In the genomic region with DNA sequence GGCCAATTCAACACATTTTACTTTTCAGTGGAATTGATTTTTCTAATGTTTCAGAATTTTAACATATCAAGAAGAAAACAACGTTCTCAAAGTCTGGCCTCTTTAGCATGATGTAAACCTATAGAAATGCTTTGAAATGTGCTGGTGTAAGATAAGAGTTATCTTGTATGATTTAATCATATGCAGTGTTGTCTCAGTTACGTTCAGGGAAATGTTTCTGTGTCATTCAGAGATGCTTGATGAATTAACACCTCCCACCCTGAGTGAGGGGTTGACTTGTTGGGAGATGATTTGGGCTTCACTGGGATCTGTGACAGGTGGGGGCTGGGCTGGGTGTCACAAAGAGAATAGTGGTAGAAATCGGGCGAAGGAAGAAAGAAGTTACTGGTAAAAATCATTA, we compare ENCODE assay signal across 1 cellular context.
A peak's percentile ranks its signal among the peaks of the same experiment; 100 is the strongest.
TF ChIP-seq lines count a peak whose summit lies in the region.

No MANE protein-coding gene starts in this region.

TF ChIP-seq in K562, 482 proteins besides CTCF, POLR2A, EP300 and RAD21 (continued from another document and continues in another):
- TF ChIP-seq, protein P1, sequence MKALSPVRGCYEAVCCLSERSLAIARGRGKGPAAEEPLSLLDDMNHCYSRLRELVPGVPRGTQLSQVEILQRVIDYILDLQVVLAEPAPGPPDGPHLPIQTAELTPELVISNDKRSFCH (CRISPR knock-in tag; IDR thresholded peaks at IDR 0.05), result no peak
- TF ChIP-seq, protein P1 (tag; IDR thresholded peaks at IDR 0.05), result no peak
- TF ChIP-seq, protein P2, sequence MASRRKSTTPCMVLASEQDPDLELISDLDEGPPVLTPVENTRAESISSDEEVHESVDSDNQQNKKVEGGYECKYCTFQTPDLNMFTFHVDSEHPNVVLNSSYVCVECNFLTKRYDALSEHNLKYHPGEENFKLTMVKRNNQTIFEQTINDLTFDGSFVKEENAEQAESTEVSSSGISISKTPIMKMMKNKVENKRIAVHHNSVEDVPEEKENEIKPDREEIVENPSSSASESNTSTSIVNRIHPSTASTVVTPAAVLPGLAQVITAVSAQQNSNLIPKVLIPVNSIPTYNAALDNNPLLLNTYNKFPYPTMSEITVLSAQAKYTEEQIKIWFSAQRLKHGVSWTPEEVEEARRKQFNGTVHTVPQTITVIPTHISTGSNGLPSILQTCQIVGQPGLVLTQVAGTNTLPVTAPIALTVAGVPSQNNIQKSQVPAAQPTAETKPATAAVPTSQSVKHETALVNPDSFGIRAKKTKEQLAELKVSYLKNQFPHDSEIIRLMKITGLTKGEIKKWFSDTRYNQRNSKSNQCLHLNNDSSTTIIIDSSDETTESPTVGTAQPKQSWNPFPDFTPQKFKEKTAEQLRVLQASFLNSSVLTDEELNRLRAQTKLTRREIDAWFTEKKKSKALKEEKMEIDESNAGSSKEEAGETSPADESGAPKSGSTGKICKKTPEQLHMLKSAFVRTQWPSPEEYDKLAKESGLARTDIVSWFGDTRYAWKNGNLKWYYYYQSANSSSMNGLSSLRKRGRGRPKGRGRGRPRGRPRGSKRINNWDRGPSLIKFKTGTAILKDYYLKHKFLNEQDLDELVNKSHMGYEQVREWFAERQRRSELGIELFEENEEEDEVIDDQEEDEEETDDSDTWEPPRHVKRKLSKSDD (conservative IDR thresholded peaks at IDR 0.05; ENCODE audit: low read length), result no peak
- TF ChIP-seq, protein P3, sequence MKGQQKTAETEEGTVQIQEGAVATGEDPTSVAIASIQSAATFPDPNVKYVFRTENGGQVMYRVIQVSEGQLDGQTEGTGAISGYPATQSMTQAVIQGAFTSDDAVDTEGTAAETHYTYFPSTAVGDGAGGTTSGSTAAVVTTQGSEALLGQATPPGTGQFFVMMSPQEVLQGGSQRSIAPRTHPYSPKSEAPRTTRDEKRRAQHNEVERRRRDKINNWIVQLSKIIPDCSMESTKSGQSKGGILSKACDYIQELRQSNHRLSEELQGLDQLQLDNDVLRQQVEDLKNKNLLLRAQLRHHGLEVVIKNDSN (CRISPR knock-in tag; IDR thresholded peaks at IDR 0.05), result no peak
- TF ChIP-seq SMARCB1 (IDR thresholded peaks at IDR 0.05; ENCODE audit: insufficient read length, low read depth) (no peak), ZKSCAN3 (CRISPR knock-in tag; IDR thresholded peaks at IDR 0.05) (no peak), ATF7 (IDR thresholded peaks at IDR 0.05) (peak; percentile 85), OTX1 (CRISPR knock-in tag; IDR thresholded peaks at IDR 0.05) (no peak), FUS (optimal IDR thresholded peaks at IDR 0.05; ENCODE audit: low read depth, low read length) (no peak), ZFP1 (CRISPR knock-in tag; IDR thresholded peaks at IDR 0.05) (no peak), SOX6 (IDR thresholded peaks at IDR 0.05) (peak; percentile 90), TEAD4 (IDR thresholded peaks at IDR 0.05; ENCODE audit: low read length) (peak; percentile 89), TEAD4 (CRISPR knock-in tag; IDR thresholded peaks at IDR 0.05; ENCODE audit: borderline replicate concordance) (no peak), SMAD2 (IDR thresholded peaks at IDR 0.05; ENCODE audit: low read depth, low read length) (no peak), KLF6 (CRISPR knock-in tag; IDR thresholded peaks at IDR 0.05; ENCODE audit: borderline replicate concordance) (no peak), TBL1XR1 (IDR thresholded peaks at IDR 0.05; ENCODE audit: low read length in 2 of 2) (peak in 1 of 2 experiments; percentile 83; a peak in 2 of 4 replicates), MAFG (tag; conservative IDR thresholded peaks at IDR 0.05) (peak; percentile 18; the same call in 1 of the 2 replicates), MAZ (CRISPR knock-in tag; conservative IDR thresholded peaks at IDR 0.05 in 1 of 2, IDR thresholded peaks at IDR 0.05 in 1 of 2) (peak in 1 of 2 experiments; percentile 55; a peak in 2 of 4 replicates), ZKSCAN8 (CRISPR knock-in tag; IDR thresholded peaks at IDR 0.05) (0 out of 2 replicates have a peak, but pooled peaks have one; percentile 46), SMAD4 (CRISPR knock-in tag; conservative IDR thresholded peaks at IDR 0.05) (no peak), ZNF316 (IDR thresholded peaks at IDR 0.05) (no peak), KAT2B (IDR thresholded peaks at IDR 0.05; ENCODE audit: low read depth, low read length) (no peak), YY1 (IDR thresholded peaks at IDR 0.05; ENCODE audit: borderline replicate concordance in 1 of 3, control insufficient read depth in 1 of 3, extremely low read depth in 1 of 3, insufficient read depth in 3 of 3, insufficient read length in 1 of 3, insufficient replicate concordance in 2 of 3, low read depth in 1 of 3, low read length in 2 of 3) (no peak), ZNF263 (CRISPR knock-in tag; IDR thresholded peaks at IDR 0.05; ENCODE audit: borderline replicate concordance) (no peak), BACH1 (tag; IDR thresholded peaks at IDR 0.05) (peak; percentile 22; the same call in 1 of the 2 replicates), ZKSCAN1 (IDR thresholded peaks at IDR 0.05; ENCODE audit: low read depth, low read length) (no peak), KDM5B (IDR thresholded peaks at IDR 0.05; ENCODE audit: insufficient replicate concordance, low read depth, low read length) (no peak), MTA2 (IDR thresholded peaks at IDR 0.05; ENCODE audit: low read depth) (peak; percentile 87), LEF1 (IDR thresholded peaks at IDR 0.05) (peak; percentile 90), ATF1 (CRISPR knock-in tag; IDR thresholded peaks at IDR 0.05) (no peak), ATF1 (tag; IDR thresholded peaks at IDR 0.05) (0 out of 2 replicates have a peak, but pooled peaks have one; percentile 24), IFI16 (CRISPR knock-in tag; IDR thresholded peaks at IDR 0.05) (no peak), SMARCC2 (IDR thresholded peaks at IDR 0.05; ENCODE audit: low read depth) (peak; percentile 78; the same call in 1 of the 2 replicates), GTF2E2 (tag; IDR thresholded peaks at IDR 0.05) (no peak; the same call in 1 of the 2 replicates), GATA2 (CRISPR knock-in tag; IDR thresholded peaks at IDR 0.05) (0 out of 2 replicates have a peak, but pooled peaks have one; percentile 23), CREM (IDR thresholded peaks at IDR 0.05; ENCODE audit: low read depth) (0 out of 2 replicates have a peak, but pooled peaks have one; percentile 26)
- TF ChIP-seq, protein P4, sequence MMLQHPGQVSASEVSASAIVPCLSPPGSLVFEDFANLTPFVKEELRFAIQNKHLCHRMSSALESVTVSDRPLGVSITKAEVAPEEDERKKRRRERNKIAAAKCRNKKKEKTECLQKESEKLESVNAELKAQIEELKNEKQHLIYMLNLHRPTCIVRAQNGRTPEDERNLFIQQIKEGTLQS (IDR thresholded peaks at IDR 0.05), result peak; percentile 82
- TF ChIP-seq, protein P4 (CRISPR knock-in tag; conservative IDR thresholded peaks at IDR 0.05), result no peak
- TF ChIP-seq, protein P5, sequence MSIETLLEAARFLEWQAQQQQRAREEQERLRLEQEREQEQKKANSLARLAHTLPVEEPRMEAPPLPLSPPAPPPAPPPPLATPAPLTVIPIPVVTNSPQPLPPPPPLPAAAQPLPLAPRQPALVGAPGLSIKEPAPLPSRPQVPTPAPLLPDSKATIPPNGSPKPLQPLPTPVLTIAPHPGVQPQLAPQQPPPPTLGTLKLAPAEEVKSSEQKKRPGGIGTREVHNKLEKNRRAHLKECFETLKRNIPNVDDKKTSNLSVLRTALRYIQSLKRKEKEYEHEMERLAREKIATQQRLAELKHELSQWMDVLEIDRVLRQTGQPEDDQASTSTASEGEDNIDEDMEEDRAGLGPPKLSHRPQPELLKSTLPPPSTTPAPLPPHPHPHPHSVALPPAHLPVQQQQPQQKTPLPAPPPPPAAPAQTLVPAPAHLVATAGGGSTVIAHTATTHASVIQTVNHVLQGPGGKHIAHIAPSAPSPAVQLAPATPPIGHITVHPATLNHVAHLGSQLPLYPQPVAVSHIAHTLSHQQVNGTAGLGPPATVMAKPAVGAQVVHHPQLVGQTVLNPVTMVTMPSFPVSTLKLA (conservative IDR thresholded peaks at IDR 0.05), result 0 out of 4 replicates have a peak, but pooled peaks of 1 of the 2 experiments have one; percentile 32
- TF ChIP-seq, protein P6, sequence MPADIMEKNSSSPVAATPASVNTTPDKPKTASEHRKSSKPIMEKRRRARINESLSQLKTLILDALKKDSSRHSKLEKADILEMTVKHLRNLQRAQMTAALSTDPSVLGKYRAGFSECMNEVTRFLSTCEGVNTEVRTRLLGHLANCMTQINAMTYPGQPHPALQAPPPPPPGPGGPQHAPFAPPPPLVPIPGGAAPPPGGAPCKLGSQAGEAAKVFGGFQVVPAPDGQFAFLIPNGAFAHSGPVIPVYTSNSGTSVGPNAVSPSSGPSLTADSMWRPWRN (IDR thresholded peaks at IDR 0.05; ENCODE audit: low read depth), result peak; percentile 27; the same call in 1 of the 2 replicates
- TF ChIP-seq, protein P7, sequence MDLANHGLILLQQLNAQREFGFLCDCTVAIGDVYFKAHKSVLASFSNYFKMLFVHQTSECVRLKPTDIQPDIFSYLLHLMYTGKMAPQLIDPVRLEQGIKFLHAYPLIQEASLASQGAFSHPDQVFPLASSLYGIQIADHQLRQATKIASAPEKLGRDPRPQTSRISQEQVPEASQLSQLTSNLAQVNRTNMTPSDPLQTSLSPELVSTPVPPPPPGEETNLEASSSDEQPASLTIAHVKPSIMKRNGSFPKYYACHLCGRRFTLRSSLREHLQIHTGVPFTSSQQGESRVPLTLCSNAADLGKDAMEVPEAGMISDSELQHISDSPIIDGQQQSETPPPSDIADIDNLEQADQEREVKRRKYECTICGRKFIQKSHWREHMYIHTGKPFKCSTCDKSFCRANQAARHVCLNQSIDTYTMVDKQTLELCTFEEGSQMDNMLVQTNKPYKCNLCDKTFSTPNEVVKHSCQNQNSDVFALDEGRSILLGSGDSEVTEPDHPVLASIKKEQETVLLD (IDR thresholded peaks at IDR 0.05), result no peak
- TF ChIP-seq, protein P8, sequence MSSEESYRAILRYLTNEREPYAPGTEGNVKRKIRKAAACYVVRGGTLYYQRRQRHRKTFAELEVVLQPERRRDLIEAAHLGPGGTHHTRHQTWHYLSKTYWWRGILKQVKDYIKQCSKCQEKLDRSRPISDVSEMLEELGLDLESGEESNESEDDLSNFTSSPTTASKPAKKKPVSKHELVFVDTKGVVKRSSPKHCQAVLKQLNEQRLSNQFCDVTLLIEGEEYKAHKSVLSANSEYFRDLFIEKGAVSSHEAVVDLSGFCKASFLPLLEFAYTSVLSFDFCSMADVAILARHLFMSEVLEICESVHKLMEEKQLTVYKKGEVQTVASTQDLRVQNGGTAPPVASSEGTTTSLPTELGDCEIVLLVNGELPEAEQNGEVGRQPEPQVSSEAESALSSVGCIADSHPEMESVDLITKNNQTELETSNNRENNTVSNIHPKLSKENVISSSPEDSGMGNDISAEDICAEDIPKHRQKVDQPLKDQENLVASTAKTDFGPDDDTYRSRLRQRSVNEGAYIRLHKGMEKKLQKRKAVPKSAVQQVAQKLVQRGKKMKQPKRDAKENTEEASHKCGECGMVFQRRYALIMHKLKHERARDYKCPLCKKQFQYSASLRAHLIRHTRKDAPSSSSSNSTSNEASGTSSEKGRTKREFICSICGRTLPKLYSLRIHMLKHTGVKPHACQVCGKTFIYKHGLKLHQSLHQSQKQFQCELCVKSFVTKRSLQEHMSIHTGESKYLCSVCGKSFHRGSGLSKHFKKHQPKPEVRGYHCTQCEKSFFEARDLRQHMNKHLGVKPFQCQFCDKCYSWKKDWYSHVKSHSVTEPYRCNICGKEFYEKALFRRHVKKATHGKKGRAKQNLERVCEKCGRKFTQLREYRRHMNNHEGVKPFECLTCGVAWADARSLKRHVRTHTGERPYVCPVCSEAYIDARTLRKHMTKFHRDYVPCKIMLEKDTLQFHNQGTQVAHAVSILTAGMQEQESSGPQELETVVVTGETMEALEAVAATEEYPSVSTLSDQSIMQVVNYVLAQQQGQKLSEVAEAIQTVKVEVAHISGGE (CRISPR knock-in tag; IDR thresholded peaks at IDR 0.05), result no peak
- TF ChIP-seq, protein P9, sequence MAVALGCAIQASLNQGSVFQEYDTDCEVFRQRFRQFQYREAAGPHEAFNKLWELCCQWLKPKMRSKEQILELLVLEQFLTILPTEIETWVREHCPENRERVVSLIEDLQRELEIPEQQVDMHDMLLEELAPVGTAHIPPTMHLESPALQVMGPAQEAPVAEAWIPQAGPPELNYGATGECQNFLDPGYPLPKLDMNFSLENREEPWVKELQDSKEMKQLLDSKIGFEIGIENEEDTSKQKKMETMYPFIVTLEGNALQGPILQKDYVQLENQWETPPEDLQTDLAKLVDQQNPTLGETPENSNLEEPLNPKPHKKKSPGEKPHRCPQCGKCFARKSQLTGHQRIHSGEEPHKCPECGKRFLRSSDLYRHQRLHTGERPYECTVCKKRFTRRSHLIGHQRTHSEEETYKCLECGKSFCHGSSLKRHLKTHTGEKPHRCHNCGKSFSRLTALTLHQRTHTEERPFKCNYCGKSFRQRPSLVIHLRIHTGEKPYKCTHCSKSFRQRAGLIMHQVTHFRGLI (CRISPR knock-in tag; IDR thresholded peaks at IDR 0.05), result no peak
- TF ChIP-seq, protein P10, sequence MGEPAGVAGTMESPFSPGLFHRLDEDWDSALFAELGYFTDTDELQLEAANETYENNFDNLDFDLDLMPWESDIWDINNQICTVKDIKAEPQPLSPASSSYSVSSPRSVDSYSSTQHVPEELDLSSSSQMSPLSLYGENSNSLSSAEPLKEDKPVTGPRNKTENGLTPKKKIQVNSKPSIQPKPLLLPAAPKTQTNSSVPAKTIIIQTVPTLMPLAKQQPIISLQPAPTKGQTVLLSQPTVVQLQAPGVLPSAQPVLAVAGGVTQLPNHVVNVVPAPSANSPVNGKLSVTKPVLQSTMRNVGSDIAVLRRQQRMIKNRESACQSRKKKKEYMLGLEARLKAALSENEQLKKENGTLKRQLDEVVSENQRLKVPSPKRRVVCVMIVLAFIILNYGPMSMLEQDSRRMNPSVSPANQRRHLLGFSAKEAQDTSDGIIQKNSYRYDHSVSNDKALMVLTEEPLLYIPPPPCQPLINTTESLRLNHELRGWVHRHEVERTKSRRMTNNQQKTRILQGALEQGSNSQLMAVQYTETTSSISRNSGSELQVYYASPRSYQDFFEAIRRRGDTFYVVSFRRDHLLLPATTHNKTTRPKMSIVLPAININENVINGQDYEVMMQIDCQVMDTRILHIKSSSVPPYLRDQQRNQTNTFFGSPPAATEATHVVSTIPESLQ (CRISPR knock-in tag; IDR thresholded peaks at IDR 0.05), result no peak
- TF ChIP-seq, protein P11, sequence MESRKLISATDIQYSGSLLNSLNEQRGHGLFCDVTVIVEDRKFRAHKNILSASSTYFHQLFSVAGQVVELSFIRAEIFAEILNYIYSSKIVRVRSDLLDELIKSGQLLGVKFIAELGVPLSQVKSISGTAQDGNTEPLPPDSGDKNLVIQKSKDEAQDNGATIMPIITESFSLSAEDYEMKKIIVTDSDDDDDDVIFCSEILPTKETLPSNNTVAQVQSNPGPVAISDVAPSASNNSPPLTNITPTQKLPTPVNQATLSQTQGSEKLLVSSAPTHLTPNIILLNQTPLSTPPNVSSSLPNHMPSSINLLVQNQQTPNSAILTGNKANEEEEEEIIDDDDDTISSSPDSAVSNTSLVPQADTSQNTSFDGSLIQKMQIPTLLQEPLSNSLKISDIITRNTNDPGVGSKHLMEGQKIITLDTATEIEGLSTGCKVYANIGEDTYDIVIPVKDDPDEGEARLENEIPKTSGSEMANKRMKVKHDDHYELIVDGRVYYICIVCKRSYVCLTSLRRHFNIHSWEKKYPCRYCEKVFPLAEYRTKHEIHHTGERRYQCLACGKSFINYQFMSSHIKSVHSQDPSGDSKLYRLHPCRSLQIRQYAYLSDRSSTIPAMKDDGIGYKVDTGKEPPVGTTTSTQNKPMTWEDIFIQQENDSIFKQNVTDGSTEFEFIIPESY (CRISPR knock-in tag; IDR thresholded peaks at IDR 0.05), result no peak
